1 cellular context compared by ENCODE assay signal in the genomic region with DNA sequence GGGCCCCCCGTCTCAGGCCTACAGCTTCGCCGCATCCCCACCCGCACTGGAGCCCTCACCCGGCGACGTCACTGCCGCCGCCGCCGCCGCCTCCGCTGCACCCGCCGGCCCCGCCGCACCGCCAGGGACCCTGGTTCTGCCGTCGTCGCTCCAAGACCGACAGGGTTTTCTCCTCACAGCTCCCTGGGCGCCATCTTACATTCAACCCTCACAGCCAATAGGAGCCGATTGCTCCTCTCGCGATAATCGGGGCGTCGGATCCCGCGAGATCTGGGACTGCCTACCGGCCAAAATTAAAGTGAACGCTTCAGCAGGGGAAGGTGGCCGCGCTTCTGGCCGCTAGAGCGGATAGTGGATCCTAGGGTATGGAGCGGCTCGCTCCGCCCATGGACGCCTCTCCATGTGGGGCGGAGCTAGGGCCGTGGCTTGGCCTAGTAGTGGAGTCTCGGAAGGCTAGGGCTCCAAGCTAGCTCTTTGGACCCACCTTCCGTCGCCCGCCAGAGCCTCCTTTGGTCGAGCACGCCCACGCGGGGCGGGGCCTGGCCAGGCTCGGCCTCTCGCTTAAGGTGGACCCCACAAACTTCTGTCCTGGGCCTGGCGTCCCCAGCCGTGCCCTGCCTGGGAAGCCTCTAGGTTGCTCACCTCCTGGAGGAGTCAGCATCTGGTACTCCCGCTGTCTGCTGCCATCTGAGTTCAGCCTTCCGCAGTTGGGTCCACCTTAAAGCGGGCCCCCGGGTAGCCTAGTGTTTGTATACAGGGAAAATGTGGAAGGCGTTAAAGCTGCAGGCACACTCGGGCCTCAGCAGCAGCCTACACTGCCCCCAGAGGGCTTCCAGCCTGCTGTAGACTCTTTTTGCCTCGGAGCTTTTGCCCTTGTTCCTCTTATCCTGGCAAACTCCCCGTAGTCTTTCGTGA.
TF ChIP-seq lines count a peak whose summit lies in the region.

A gene with protein sequence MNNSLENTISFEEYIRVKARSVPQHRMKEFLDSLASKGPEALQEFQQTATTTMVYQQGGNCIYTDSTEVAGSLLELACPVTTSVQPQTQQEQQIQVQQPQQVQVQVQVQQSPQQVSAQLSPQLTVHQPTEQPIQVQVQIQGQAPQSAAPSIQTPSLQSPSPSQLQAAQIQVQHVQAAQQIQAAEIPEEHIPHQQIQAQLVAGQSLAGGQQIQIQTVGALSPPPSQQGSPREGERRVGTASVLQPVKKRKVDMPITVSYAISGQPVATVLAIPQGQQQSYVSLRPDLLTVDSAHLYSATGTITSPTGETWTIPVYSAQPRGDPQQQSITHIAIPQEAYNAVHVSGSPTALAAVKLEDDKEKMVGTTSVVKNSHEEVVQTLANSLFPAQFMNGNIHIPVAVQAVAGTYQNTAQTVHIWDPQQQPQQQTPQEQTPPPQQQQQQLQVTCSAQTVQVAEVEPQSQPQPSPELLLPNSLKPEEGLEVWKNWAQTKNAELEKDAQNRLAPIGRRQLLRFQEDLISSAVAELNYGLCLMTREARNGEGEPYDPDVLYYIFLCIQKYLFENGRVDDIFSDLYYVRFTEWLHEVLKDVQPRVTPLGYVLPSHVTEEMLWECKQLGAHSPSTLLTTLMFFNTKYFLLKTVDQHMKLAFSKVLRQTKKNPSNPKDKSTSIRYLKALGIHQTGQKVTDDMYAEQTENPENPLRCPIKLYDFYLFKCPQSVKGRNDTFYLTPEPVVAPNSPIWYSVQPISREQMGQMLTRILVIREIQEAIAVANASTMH (minus strand): TSS at position 219 of the 915 bp plus-strand sequence. CDS start 17,054 bp downstream, outside the sequence.

TF ChIP-seq in GM12878, 131 proteins besides CTCF, POLR2A, EP300 and RAD21 (continued from another document and continues in another):
- TF ChIP-seq SUZ12 (IDR thresholded peaks at IDR 0.05; ENCODE audit: unreplicated experiment): no peak
- TF ChIP-seq TCF12 (IDR thresholded peaks at IDR 0.05; ENCODE audit: low read depth, low read length): peak; percentile 15; the same call in 1 of the 2 replicates
- no peak for TF ChIP-seq JUNB (IDR thresholded peaks at IDR 0.05)
- peak; percentile 63 for TF ChIP-seq RUNX3 (IDR thresholded peaks at IDR 0.05; ENCODE audit: low read length)
- 0 out of 2 replicates have a peak, but pooled peaks have one; percentile 21 for TF ChIP-seq POLR2AphosphoS2 (IDR thresholded peaks at IDR 0.05; ENCODE audit: low read depth, low read length)
- TF ChIP-seq, protein P1, sequence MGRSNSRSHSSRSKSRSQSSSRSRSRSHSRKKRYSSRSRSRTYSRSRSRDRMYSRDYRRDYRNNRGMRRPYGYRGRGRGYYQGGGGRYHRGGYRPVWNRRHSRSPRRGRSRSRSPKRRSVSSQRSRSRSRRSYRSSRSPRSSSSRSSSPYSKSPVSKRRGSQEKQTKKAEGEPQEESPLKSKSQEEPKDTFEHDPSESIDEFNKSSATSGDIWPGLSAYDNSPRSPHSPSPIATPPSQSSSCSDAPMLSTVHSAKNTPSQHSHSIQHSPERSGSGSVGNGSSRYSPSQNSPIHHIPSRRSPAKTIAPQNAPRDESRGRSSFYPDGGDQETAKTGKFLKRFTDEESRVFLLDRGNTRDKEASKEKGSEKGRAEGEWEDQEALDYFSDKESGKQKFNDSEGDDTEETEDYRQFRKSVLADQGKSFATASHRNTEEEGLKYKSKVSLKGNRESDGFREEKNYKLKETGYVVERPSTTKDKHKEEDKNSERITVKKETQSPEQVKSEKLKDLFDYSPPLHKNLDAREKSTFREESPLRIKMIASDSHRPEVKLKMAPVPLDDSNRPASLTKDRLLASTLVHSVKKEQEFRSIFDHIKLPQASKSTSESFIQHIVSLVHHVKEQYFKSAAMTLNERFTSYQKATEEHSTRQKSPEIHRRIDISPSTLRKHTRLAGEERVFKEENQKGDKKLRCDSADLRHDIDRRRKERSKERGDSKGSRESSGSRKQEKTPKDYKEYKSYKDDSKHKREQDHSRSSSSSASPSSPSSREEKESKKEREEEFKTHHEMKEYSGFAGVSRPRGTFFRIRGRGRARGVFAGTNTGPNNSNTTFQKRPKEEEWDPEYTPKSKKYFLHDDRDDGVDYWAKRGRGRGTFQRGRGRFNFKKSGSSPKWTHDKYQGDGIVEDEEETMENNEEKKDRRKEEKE (IDR thresholded peaks at IDR 0.05): no peak
- TF ChIP-seq SMC3 (IDR thresholded peaks at IDR 0.05; ENCODE audit: borderline replicate concordance, low read length): peak; percentile 13; the same call in 1 of the 2 replicates
- no peak for TF ChIP-seq BMI1 (IDR thresholded peaks at IDR 0.05; ENCODE audit: borderline replicate concordance)
- peak; percentile 78 for TF ChIP-seq BACH1 (IDR thresholded peaks at IDR 0.05; ENCODE audit: borderline replicate concordance)
- peak; percentile 60 for TF ChIP-seq SMARCA5 (IDR thresholded peaks at IDR 0.05)
- TF ChIP-seq, protein P2, sequence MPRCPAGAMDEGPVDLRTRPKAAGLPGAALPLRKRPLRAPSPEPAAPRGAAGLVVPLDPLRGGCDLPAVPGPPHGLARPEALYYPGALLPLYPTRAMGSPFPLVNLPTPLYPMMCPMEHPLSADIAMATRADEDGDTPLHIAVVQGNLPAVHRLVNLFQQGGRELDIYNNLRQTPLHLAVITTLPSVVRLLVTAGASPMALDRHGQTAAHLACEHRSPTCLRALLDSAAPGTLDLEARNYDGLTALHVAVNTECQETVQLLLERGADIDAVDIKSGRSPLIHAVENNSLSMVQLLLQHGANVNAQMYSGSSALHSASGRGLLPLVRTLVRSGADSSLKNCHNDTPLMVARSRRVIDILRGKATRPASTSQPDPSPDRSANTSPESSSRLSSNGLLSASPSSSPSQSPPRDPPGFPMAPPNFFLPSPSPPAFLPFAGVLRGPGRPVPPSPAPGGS (IDR thresholded peaks at IDR 0.05; ENCODE audit: borderline replicate concordance, insufficient read depth, low read depth, low read length, poor library complexity, severe bottlenecking): no peak
- TF ChIP-seq, protein P3, sequence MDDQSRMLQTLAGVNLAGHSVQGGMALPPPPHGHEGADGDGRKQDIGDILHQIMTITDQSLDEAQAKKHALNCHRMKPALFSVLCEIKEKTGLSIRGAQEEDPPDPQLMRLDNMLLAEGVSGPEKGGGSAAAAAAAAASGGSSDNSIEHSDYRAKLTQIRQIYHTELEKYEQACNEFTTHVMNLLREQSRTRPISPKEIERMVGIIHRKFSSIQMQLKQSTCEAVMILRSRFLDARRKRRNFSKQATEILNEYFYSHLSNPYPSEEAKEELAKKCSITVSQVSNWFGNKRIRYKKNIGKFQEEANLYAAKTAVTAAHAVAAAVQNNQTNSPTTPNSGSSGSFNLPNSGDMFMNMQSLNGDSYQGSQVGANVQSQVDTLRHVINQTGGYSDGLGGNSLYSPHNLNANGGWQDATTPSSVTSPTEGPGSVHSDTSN (IDR thresholded peaks at IDR 0.05; ENCODE audit: insufficient replicate concordance, low read depth, low read length): no peak
- peak; percentile 13; the same call in 1 of the 2 replicates for TF ChIP-seq ATF7 (IDR thresholded peaks at IDR 0.05; ENCODE audit: low read depth)
- TF ChIP-seq NFYA (IDR thresholded peaks at IDR 0.05; ENCODE audit: borderline replicate concordance, low read depth, low read length): no peak
- no peak for TF ChIP-seq GABPA (IDR thresholded peaks at IDR 0.05; ENCODE audit: low read depth)
- TF ChIP-seq PAX5 (IDR thresholded peaks at IDR 0.05; ENCODE audit: borderline replicate concordance, low read depth, low read length): peak; percentile 9; the same call in 1 of the 2 replicates
- no peak for TF ChIP-seq YBX1 (IDR thresholded peaks at IDR 0.05)
- TF ChIP-seq BCL11A (IDR thresholded peaks at IDR 0.05; ENCODE audit: low read depth, low read length): no peak
- TF ChIP-seq SMAD1 (IDR thresholded peaks at IDR 0.05; ENCODE audit: low read depth, partially characterized antibody): no peak
- TF ChIP-seq CREB1 (IDR thresholded peaks at IDR 0.05; ENCODE audit: low read depth): no peak
- TF ChIP-seq CREM (IDR thresholded peaks at IDR 0.05; ENCODE audit: low read depth): peak; percentile 10; the same call in 1 of the 2 replicates
- TF ChIP-seq ZNF384 (IDR thresholded peaks at IDR 0.05; ENCODE audit: borderline replicate concordance, low read depth, low read length): no peak
- TF ChIP-seq IKZF1 (conservative IDR thresholded peaks at IDR 0.05): peak; percentile 83
- TF ChIP-seq MEF2B (IDR thresholded peaks at IDR 0.05; ENCODE audit: partially characterized antibody, poor library complexity, severe bottlenecking): no peak
- TF ChIP-seq, protein P4, sequence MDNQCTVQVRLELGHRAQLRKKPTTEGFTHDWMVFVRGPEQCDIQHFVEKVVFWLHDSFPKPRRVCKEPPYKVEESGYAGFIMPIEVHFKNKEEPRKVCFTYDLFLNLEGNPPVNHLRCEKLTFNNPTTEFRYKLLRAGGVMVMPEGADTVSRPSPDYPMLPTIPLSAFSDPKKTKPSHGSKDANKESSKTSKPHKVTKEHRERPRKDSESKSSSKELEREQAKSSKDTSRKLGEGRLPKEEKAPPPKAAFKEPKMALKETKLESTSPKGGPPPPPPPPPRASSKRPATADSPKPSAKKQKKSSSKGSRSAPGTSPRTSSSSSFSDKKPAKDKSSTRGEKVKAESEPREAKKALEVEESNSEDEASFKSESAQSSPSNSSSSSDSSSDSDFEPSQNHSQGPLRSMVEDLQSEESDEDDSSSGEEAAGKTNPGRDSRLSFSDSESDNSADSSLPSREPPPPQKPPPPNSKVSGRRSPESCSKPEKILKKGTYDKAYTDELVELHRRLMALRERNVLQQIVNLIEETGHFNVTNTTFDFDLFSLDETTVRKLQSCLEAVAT (IDR thresholded peaks at IDR 0.05): peak; percentile 80
- TF ChIP-seq SREBF2 (IDR thresholded peaks at IDR 0.05; ENCODE audit: low read length): no peak
- TF ChIP-seq, protein P5, sequence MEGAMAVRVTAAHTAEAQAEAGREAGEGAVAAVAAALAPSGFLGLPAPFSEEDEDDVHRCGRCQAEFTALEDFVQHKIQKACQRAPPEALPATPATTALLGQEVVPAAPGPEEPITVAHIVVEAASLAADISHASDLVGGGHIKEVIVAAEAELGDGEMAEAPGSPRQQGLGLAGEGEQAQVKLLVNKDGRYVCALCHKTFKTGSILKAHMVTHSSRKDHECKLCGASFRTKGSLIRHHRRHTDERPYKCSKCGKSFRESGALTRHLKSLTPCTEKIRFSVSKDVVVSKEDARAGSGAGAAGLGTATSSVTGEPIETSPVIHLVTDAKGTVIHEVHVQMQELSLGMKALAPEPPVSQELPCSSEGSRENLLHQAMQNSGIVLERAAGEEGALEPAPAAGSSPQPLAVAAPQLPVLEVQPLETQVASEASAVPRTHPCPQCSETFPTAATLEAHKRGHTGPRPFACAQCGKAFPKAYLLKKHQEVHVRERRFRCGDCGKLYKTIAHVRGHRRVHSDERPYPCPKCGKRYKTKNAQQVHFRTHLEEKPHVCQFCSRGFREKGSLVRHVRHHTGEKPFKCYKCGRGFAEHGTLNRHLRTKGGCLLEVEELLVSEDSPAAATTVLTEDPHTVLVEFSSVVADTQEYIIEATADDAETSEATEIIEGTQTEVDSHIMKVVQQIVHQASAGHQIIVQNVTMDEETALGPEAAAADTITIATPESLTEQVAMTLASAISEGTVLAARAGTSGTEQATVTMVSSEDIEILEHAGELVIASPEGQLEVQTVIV (IDR thresholded peaks at IDR 0.05; ENCODE audit: borderline replicate concordance, partially characterized antibody): peak; percentile 93
- TF ChIP-seq, protein P6, sequence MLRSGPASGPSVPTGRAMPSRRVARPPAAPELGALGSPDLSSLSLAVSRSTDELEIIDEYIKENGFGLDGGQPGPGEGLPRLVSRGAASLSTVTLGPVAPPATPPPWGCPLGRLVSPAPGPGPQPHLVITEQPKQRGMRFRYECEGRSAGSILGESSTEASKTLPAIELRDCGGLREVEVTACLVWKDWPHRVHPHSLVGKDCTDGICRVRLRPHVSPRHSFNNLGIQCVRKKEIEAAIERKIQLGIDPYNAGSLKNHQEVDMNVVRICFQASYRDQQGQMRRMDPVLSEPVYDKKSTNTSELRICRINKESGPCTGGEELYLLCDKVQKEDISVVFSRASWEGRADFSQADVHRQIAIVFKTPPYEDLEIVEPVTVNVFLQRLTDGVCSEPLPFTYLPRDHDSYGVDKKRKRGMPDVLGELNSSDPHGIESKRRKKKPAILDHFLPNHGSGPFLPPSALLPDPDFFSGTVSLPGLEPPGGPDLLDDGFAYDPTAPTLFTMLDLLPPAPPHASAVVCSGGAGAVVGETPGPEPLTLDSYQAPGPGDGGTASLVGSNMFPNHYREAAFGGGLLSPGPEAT (IDR thresholded peaks at IDR 0.05; ENCODE audit: low read depth): peak; percentile 100
- peak; percentile 22 for TF ChIP-seq HDAC6 (IDR thresholded peaks at IDR 0.05; ENCODE audit: unreplicated experiment)
- TF ChIP-seq, protein P7, sequence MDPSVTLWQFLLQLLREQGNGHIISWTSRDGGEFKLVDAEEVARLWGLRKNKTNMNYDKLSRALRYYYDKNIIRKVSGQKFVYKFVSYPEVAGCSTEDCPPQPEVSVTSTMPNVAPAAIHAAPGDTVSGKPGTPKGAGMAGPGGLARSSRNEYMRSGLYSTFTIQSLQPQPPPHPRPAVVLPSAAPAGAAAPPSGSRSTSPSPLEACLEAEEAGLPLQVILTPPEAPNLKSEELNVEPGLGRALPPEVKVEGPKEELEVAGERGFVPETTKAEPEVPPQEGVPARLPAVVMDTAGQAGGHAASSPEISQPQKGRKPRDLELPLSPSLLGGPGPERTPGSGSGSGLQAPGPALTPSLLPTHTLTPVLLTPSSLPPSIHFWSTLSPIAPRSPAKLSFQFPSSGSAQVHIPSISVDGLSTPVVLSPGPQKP (IDR thresholded peaks at IDR 0.05; ENCODE audit: low read depth, low read length): no peak
- TF ChIP-seq, protein P8, sequence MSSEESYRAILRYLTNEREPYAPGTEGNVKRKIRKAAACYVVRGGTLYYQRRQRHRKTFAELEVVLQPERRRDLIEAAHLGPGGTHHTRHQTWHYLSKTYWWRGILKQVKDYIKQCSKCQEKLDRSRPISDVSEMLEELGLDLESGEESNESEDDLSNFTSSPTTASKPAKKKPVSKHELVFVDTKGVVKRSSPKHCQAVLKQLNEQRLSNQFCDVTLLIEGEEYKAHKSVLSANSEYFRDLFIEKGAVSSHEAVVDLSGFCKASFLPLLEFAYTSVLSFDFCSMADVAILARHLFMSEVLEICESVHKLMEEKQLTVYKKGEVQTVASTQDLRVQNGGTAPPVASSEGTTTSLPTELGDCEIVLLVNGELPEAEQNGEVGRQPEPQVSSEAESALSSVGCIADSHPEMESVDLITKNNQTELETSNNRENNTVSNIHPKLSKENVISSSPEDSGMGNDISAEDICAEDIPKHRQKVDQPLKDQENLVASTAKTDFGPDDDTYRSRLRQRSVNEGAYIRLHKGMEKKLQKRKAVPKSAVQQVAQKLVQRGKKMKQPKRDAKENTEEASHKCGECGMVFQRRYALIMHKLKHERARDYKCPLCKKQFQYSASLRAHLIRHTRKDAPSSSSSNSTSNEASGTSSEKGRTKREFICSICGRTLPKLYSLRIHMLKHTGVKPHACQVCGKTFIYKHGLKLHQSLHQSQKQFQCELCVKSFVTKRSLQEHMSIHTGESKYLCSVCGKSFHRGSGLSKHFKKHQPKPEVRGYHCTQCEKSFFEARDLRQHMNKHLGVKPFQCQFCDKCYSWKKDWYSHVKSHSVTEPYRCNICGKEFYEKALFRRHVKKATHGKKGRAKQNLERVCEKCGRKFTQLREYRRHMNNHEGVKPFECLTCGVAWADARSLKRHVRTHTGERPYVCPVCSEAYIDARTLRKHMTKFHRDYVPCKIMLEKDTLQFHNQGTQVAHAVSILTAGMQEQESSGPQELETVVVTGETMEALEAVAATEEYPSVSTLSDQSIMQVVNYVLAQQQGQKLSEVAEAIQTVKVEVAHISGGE (CRISPR knock-in tag; IDR thresholded peaks at IDR 0.05): no peak
- no peak for TF ChIP-seq CBX5 (IDR thresholded peaks at IDR 0.05; ENCODE audit: low read depth)
- TF ChIP-seq, protein P9, sequence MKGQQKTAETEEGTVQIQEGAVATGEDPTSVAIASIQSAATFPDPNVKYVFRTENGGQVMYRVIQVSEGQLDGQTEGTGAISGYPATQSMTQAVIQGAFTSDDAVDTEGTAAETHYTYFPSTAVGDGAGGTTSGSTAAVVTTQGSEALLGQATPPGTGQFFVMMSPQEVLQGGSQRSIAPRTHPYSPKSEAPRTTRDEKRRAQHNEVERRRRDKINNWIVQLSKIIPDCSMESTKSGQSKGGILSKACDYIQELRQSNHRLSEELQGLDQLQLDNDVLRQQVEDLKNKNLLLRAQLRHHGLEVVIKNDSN (IDR thresholded peaks at IDR 0.05; ENCODE audit: borderline replicate concordance, extremely low read length, insufficient read depth, low read depth, low read length): no peak
